In genomic region chr18:57434177-57434535, GRCh38 we compare ENCODE assay signal across 9 cellular contexts. TPM values are rescaled to one million over a fixed set of nuclear protein-coding genes. Genes with fewer than 3 reads are reported as not detected.
A peak's percentile ranks its signal among the peaks of the same experiment; 100 is the strongest.
DNase-seq lines count a peak whose midpoint lies in the region; ATAC-seq and TF ChIP-seq lines count a peak whose summit lies in the region.
"Had no signal": no experiment of that assay in that cellular context is flagged by ENCODE, and none has a peak within 500 bp of the region (broad histone marks: within the 10 kb centered on the region; RNA-seq: fewer than 3 reads in every experiment).

No MANE protein-coding gene starts in this region.

- H3K4me3 Mint-ChIP-seq in CD4-positive, alpha-beta T cell = peak overlapping the region; percentile 67
- H3K4me3 Mint-ChIP-seq in naive thymus-derived CD8-positive, alpha-beta T cell = peak overlapping the region; percentile 56 to 85 (median 68)

- H3K36me3 ChIP-seq in HUES6 (ENCODE audit: control insufficient read depth, insufficient read depth, low read length) (no peaks in the 10 kb centered on the region), breast epithelium (no peaks in the 10 kb centered on the region)

- TF ChIP-seq CTCF in CD4-positive, alpha-beta T cell (IDR thresholded peaks at IDR 0.05) = no peak
- no peak for TF ChIP-seq CTCF in breast epithelium (IDR thresholded peaks at IDR 0.05)
- TF ChIP-seq CTCF in lower leg skin (IDR thresholded peaks at IDR 0.05) = no peak

- peaks cover 47% of the 10 kb centered on the region for H3K4me1 Mint-ChIP-seq in CD4-positive, alpha-beta T cell (ENCODE audit: low read depth)
- peaks cover 22 to 58% (median 48%) of the 10 kb centered on the region in 4 donors for H3K4me1 Mint-ChIP-seq in naive thymus-derived CD8-positive, alpha-beta T cell

- H3K9me3 ChIP-seq in CD4-positive, alpha-beta T cell (ENCODE audit: control insufficient read depth, low read length) = peaks cover 22% of the 10 kb centered on the region
- H3K9me3 ChIP-seq in HUES6 (ENCODE audit: control insufficient read depth, insufficient read depth, low read depth, low read length) (no peaks in the 10 kb centered on the region), breast epithelium (no peaks in the 10 kb centered on the region)

- DNase-seq in CD4-positive, alpha-beta T cell = no peak
- DNase-seq in breast epithelium (ENCODE audit: low spot score in 2 of 2) (no peak), 8988T (no peak), GM19238 (ENCODE audit: insufficient read length, low spot score) (no peak), lower leg skin (ENCODE audit: low spot score in 2 of 2) (no peak)
- DNase-seq in naive thymus-derived CD8-positive, alpha-beta T cell = no peak

- H3K4me1 ChIP-seq in HUES6 (ENCODE audit: control insufficient read depth, insufficient read depth, low read length) (peaks cover 68% of the 10 kb centered on the region), breast epithelium (peaks cover 0 to 15% of the 10 kb centered on the region in 2 donors)

- CTCF ChIA-PET in CD4-positive, alpha-beta T cell (lab: Charles Lee) = no interaction called here

- peaks cover 91% of the 10 kb centered on the region for H3K27me3 Mint-ChIP-seq in CD4-positive, alpha-beta T cell
- H3K27me3 Mint-ChIP-seq in naive thymus-derived CD8-positive, alpha-beta T cell = peaks cover 50 to 93% (median 78%) of the 10 kb centered on the region in 5 donors

- 1% methylated on average over 17 of the region's 17 CpGs for WGBS in lower leg skin, 2 donors

- no peak overlapping the region for H3K9ac ChIP-seq in HUES6 (ENCODE audit: low read length)

- no peak for TF ChIP-seq POLR2A in breast epithelium (IDR thresholded peaks at IDR 0.05)
- no peak for TF ChIP-seq POLR2A in lower leg skin (IDR thresholded peaks at IDR 0.05)

- H3K27ac ChIP-seq in CD4-positive, alpha-beta T cell (ENCODE audit: low read depth, low read length) = no peak overlapping the region
- H3K27ac ChIP-seq in HUES6 (ENCODE audit: low read depth, low read length) (no peak overlapping the region), breast epithelium (no peak overlapping the region)

- H3K36me3 Mint-ChIP-seq in CD4-positive, alpha-beta T cell (ENCODE audit: low read depth) = no peaks in the 10 kb centered on the region
- H3K36me3 Mint-ChIP-seq in naive thymus-derived CD8-positive, alpha-beta T cell = peaks cover 11 to 23% (median 19%) of the 10 kb centered on the region in 3 donors

- H3K27me3 ChIP-seq in CD4-positive, alpha-beta T cell (ENCODE audit: control insufficient read depth, insufficient read depth, low read length) = peaks cover 92% of the 10 kb centered on the region
- H3K27me3 ChIP-seq in HUES6 (ENCODE audit: control insufficient read depth, insufficient read depth, low read length) (peaks cover 95% of the 10 kb centered on the region), breast epithelium (peaks cover under 1 to 88% of the 10 kb centered on the region in 2 donors)

- ATAC-seq in CD4-positive, alpha-beta T cell (ENCODE audit: poor library complexity) = no peak
- no peak for ATAC-seq in naive thymus-derived CD8-positive, alpha-beta T cell
- no peak for ATAC-seq in GM21723 (IDR thresholded peaks at IDR 0.05; ENCODE audit: unreplicated experiment)
- ATAC-seq: activated CD4-positive, CD25-positive, alpha-beta regulatory T cell treated with anti-CD3 and anti-CD28 coated beads, Interleukin-2, amount 50 U/mL, for 24 hours had no signal

- peak overlapping the region; percentile 90 for H3K4me3 ChIP-seq in HUES6 (ENCODE audit: low read depth, low read length)
- H3K4me3 ChIP-seq in breast epithelium = peak overlapping the region in 2 of 3 donors; percentile 56 to 70
- no peak overlapping the region for H3K4me3 ChIP-seq in lower leg skin (ENCODE audit: low read depth, poor library complexity, severe bottlenecking)

- intact Hi-C loops in CD4-positive, alpha-beta T cell (cut with DNase I, micrococcal nuclease) = no loop called here
- intact Hi-C loops in breast epithelium (cut with DNase I; ENCODE audit: low total_unique reads) = no loop called here
- intact Hi-C loops in lower leg skin (cut with DNase I; ENCODE audit: low total_unique reads) = no loop called here

- POLR2A ChIA-PET in CD4-positive, alpha-beta T cell (lab: Charles Lee) = no interaction called here
- POLR2A ChIA-PET in naive thymus-derived CD8-positive, alpha-beta T cell (lab: Charles Lee) = no interaction called here

- no peaks in the 10 kb centered on the region for H3K9me3 Mint-ChIP-seq in CD4-positive, alpha-beta T cell
- peaks cover 6 to 42% (median 18%) of the 10 kb centered on the region in 9 donors for H3K9me3 Mint-ChIP-seq in naive thymus-derived CD8-positive, alpha-beta T cell

- H3K27ac Mint-ChIP-seq in CD4-positive, alpha-beta T cell = no peak overlapping the region
- H3K27ac Mint-ChIP-seq in naive thymus-derived CD8-positive, alpha-beta T cell = peak overlapping the region in 2 of 10 donors; percentile 34 to 43

RNA-seq across cellular contexts. Expression of gene ONECUT2, which starts 1.0 kb away (rescaled TPM):
- total RNA-seq in CD4-positive, alpha-beta T cell = not detected
- total RNA-seq in breast epithelium (under 1 TPM in 1 of 3 donors, not detected in 2; under 0.01 TPM), lower leg skin (under 1 TPM in 3 of 4 donors, not detected in 1; 0.02 to 0.08 (median 0.06) TPM)
- total RNA-seq in naive thymus-derived CD8-positive, alpha-beta T cell = not detected
- not detected for polyA plus RNA-seq in naive thymus-derived CD8-positive, alpha-beta T cell
